In the genomic region with DNA sequence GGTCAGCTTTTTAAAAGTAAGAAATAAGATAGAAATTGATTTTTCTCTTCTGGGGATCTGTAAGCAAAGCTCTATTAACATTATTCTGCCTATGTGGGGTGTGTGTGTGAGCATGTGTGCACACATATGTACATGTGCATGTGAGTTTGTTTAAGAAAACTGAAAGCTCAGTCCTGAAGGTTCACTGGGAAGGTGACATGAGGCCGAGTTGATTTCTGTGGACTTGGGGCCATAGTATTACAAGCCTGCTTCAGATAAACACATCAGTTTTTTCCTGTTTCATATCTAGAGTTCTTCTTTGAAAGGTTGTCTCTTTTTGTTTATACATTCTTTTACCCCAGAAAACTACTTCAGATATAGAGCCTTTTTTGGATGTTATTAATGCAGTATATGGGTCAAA, we compare ENCODE assay signal across 23 cellular contexts.
"Had no signal": no experiment of that assay in that cellular context is flagged by ENCODE, and none has a peak within 500 bp of the region (broad histone marks: within the 10 kb centered on the region; RNA-seq: fewer than 3 reads in every experiment).

No MANE protein-coding gene starts in this region.

- H3K36me3 ChIP-seq: colonic mucosa, esophagus squamous epithelium, gastrocnemius medialis, heart right ventricle, left ventricle myocardium inferior, lower lobe of right lung had no signal

- H3K9me3 ChIP-seq: colonic mucosa, esophagus squamous epithelium, gastrocnemius medialis, heart right ventricle, left ventricle myocardium inferior, lower lobe of right lung, mucosa of descending colon had no signal

- DNase-seq: colonic mucosa; cortex of kidney; effector CD8-positive, alpha-beta T cell; effector memory CD8-positive, alpha-beta T cell; endodermal cell; erythroblast; esophagus squamous epithelium; foreskin fibroblast; foreskin melanocyte; gastrocnemius medialis; glutamatergic neuron; head of caudate nucleus; heart right ventricle; hippocampal formation; left cardiac atrium; left ventricle myocardium inferior; lower lobe of right lung; mesenchymal stem cell; mucosa of descending colon had no signal

- H3K4me3 Mint-ChIP-seq: dendritic cell treated with granulocyte-macrophage colony-stimulating factor and Interleukin-4, amounts not matched to agents 40 ng/mL and 50 ng/mL, for 4 days; effector memory CD8-positive, alpha-beta T cell; endodermal cell; mesothelial cell of epicardium had no signal

- H3K27ac ChIP-seq: colonic mucosa, epithelial cell of prostate, esophagus squamous epithelium, gastrocnemius medialis, heart right ventricle, left ventricle myocardium inferior, lower lobe of right lung had no signal

- H3K36me3 Mint-ChIP-seq: mesothelial cell of epicardium had no signal

- H3K27me3 ChIP-seq: colonic mucosa, esophagus squamous epithelium, gastrocnemius medialis, heart right ventricle had no signal

- H3K4me1 ChIP-seq: colonic mucosa, esophagus squamous epithelium, gastrocnemius medialis, heart right ventricle, left ventricle myocardium inferior, lower lobe of right lung had no signal

- H3K9me3 Mint-ChIP-seq: dendritic cell treated with granulocyte-macrophage colony-stimulating factor and Interleukin-4, amounts not matched to agents 40 ng/mL and 50 ng/mL, for 4 days; effector memory CD8-positive, alpha-beta T cell; endodermal cell had no signal

- H3K4me3 ChIP-seq: colonic mucosa, esophagus squamous epithelium, gastrocnemius medialis, heart right ventricle, left ventricle myocardium inferior, lower lobe of right lung, mucosa of descending colon had no signal

- H3K27ac Mint-ChIP-seq: dendritic cell treated with granulocyte-macrophage colony-stimulating factor and Interleukin-4, amounts not matched to agents 40 ng/mL and 50 ng/mL, for 4 days; effector memory CD8-positive, alpha-beta T cell; endodermal cell; mesothelial cell of epicardium had no signal

- H3K27me3 Mint-ChIP-seq: dendritic cell treated with granulocyte-macrophage colony-stimulating factor and Interleukin-4, amounts not matched to agents 40 ng/mL and 50 ng/mL, for 4 days had no signal

- H3K4me1 Mint-ChIP-seq: mesothelial cell of epicardium had no signal

- ATAC-seq: effector memory CD8-positive, alpha-beta T cell; esophagus mucosa; gastrocnemius medialis; heart right ventricle; left cardiac atrium; lower lobe of right lung; mucosa of descending colon had no signal
